In genomic region chr18:54828290-54828871, GRCh38 we compare ENCODE assay signal across 8 cellular contexts. TPM values are rescaled to one million over a fixed set of nuclear protein-coding genes. Genes with fewer than 3 reads are reported as not detected.
DNase-seq lines count a peak whose midpoint lies in the region; ATAC-seq and TF ChIP-seq lines count a peak whose summit lies in the region.

Gene RAB27B, plus strand, starts transcription at chr18:54828477. Its CDS starts 49,109 bp downstream, at chr18:54877586.

- H3K27ac ChIP-seq in gastroesophageal sphincter: peak within 1 kb of the TSS in 2 of 4 donors; percentile 43 to 58
- H3K27ac ChIP-seq in neutrophil: no peak within 1 kb of the TSS
- peak within 1 kb of the TSS; percentile 76 to 93 (median 84) for H3K27ac ChIP-seq in stomach

- TF ChIP-seq CTCF in gastroesophageal sphincter (IDR thresholded peaks at IDR 0.05) (no peak), neutrophil (IDR thresholded peaks at IDR 0.05) (no peak), stomach (IDR thresholded peaks at IDR 0.05) (no peak)

- H3K4me3 ChIP-seq in gastroesophageal sphincter (peak within 1 kb of the TSS; percentile 7 to 52), neutrophil (ENCODE audit: low read depth in 1 of 2, low read length in 1 of 2) (peak within 1 kb of the TSS; percentile 26 to 28), stomach (peak within 1 kb of the TSS; percentile 45 to 63 (median 54))

- no peak for TF ChIP-seq EP300 in gastroesophageal sphincter (IDR thresholded peaks at IDR 0.05)
- no peak for TF ChIP-seq EP300 in stomach (IDR thresholded peaks at IDR 0.05)

- WGBS in gastroesophageal sphincter (ENCODE audit: low coverage in 1 of 2), 2 donors: 0% methylated on average over 3 of the region's 35 CpGs; no CpG with 5 or more reads in 1 of the 2 donors
- 0 to 2% (median 0%) methylated on average over 25 to 35 of the region's 35 CpGs for WGBS in stomach, 5 donors

- DNase-seq in CD1c-positive myeloid dendritic cell (ENCODE audit: extremely low spot score) (peak; percentile 28), HK-2 (ENCODE audit: unreplicated experiment) (peak; percentile 80), RPMI7951 (ENCODE audit: low read depth) (peak; percentile 86), activated gamma-delta T cell treated with Interleukin-2 at 50 U/mL for 16 hours (peak; percentile 69), stomach (peak; percentile 88)

- H3K36me3 ChIP-seq in gastroesophageal sphincter (no peaks in the 10 kb centered on the region), neutrophil (no peaks in the 10 kb centered on the region), stomach (no peaks in the 10 kb centered on the region)

- intact Hi-C loops in stomach (cut with DNase I; ENCODE audit: low total_unique reads): no loop called here

- H3K27me3 ChIP-seq in gastroesophageal sphincter (peaks cover 2% of the 10 kb centered on the region), neutrophil (peaks cover 35% of the 10 kb centered on the region), stomach (no peaks in the 10 kb centered on the region)

- H3K4me1 ChIP-seq in gastroesophageal sphincter: peaks cover 0 to 14% (median 3%) of the 10 kb centered on the region in 3 donors
- peaks cover 9 to 17% of the 10 kb centered on the region in 2 experiments for H3K4me1 ChIP-seq in neutrophil (ENCODE audit: control insufficient read depth in 1 of 2, insufficient read depth in 1 of 2, low read depth in 1 of 2, low read length in 1 of 2)
- H3K4me1 ChIP-seq in stomach: peaks cover 0 to 23% (median 19%) of the 10 kb centered on the region in 4 donors

- TF ChIP-seq POLR2A in gastroesophageal sphincter (IDR thresholded peaks at IDR 0.05) (no peak), stomach (IDR thresholded peaks at IDR 0.05) (peak in 1 of 4 donors; percentile 67)

- ATAC-seq in gastroesophageal sphincter: peak; percentile 71
- ATAC-seq in HG02763 (IDR thresholded peaks at IDR 0.05; ENCODE audit: unreplicated experiment): no peak

- H3K9me3 ChIP-seq in gastroesophageal sphincter (no peaks in the 10 kb centered on the region), neutrophil (no peaks in the 10 kb centered on the region), stomach (no peaks in the 10 kb centered on the region)

RNA-seq across cellular contexts. Expression of gene RAB27B, which starts in this region (rescaled TPM):
- 7.0 and 8.8 TPM in 2 replicates for total RNA-seq in RPMI7951 (2014; rRNA removed; shearing (Covaris generic))
- total RNA-seq in gastroesophageal sphincter (1 to 10 TPM in 1 of 4 donors, under 1 TPM in 3; 0.31 to 3.0 (median 0.69) TPM), stomach (100 to 1,000 TPM in 1 of 5 donors, 10 to 100 TPM in 3, 1 to 10 TPM in 1; 1.8 to 102 (median 24.9) TPM)
- polyA plus RNA-seq in stomach: 10 to 100 TPM in 2 of 3 donors, 1 to 10 TPM in 1; 4.9 to 23.2 (median 10.5) TPM

Comparison
In these comparisons a context has a peak if more than half of its experiments do, and no peak if none do; other contexts are left out.
1. DNase-seq: peak in every context shown above with its lines; median percentile 88 in stomach; 86 in RPMI7951; 80 in HK-2; 69 in activated gamma-delta T cell treated with Interleukin-2 at 50 U/mL for 16 hours; 28 in CD1c-positive myeloid dendritic cell.